38 cellular contexts compared by ENCODE assay signal in the genomic region with DNA sequence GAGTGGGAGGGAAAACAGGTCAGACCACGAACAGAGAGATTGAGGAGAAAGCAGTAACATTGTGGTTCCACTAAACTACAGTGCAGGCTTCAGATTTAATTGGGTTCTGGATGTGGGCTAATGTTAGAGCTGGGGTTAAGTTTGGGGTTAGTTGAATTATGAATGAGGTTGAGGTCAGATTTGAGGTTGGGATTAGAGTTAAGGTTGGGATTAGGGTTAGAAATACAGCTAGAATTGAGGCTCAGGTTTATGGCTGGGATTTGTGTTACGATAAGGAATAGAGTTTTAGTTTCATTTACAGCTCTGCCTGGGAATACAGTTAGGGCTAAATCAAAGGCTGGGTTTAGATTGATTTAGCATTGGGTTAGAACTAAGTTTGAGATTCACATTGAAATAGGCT. TPM values are rescaled to one million over a fixed set of nuclear protein-coding genes. Genes with fewer than 3 reads are reported as not detected.
"Had no signal": no experiment of that assay in that cellular context is flagged by ENCODE, and none has a peak within 500 bp of the region (broad histone marks: within the 10 kb centered on the region; RNA-seq: fewer than 3 reads in every experiment).

No MANE protein-coding gene starts in this region.

- FAIRE-seq: astrocyte, TTC549 had no signal

- H3K27me3 ChIP-seq: adrenal gland, body of pancreas, brain microvascular endothelial cell, breast epithelium had no signal

- H3K4me1 Mint-ChIP-seq: activated B cell treated with CpG ODN at 0.5 μM for 24 hours had no signal

- H3K9me3 Mint-ChIP-seq: activated B cell treated with CpG ODN at 0.5 μM for 24 hours; activated CD4-positive, alpha-beta memory T cell treated with anti-CD3 and anti-CD28 coated beads for 36 hours; activated CD4-positive, alpha-beta T cell treated with anti-CD3 and anti-CD28 coated beads, Interleukin-2, amount 10 ng/mL, durations not matched to agents 24 days and 14 days; activated CD8-positive, alpha-beta T cell treated with anti-CD3 and anti-CD28 coated beads for 36 hours; activated naive CD4-positive, alpha-beta T cell treated with anti-CD3 and anti-CD28 coated beads for 36 hours; activated naive CD4-positive, alpha-beta T cell treated with anti-CD3 and anti-CD28 coated beads, Interleukin-2, amount 50 U/mL, for 72 hours; activated naive CD8-positive, alpha-beta T cell treated with anti-CD3 and anti-CD28 coated beads for 36 hours; activated T-cell treated with anti-CD3 and anti-CD28 coated beads, Interleukin-2, amount 50 U/mL, for 4 hours; activated T-cell treated with anti-CD3 and anti-CD28 coated beads, Interleukin-2, amount 50 U/mL, for 72 hours; activated T-helper 1 cell treated with anti-CD3 and anti-CD28 coated beads, Interleukin-12 subunit alpha, Interleukin-12 subunit beta, Interleukin-2, Interleukin-4 antibody, amounts not matched to agents 30 ng/mL and 10 ng/mL and 1 ng/mL, durations not matched to agents 14 hours and 24 hours and 36 hours; activated T-helper 2 cell treated with anti-CD3 and anti-CD28 coated beads, Interferon-gamma antibody, Interleukin-2, Interleukin-4, amounts not matched to agents 10 μg/mL and 5 μg/mL and 100 μg/mL, durations not matched to agents 14 hours and 24 hours and 36 hours; T-cell had no signal

- DNase-seq: activated B cell treated with CpG ODN at 0.5 μM for 24 hours; activated CD4-positive, alpha-beta memory T cell treated with anti-CD3 and anti-CD28 coated beads for 36 hours; activated CD4-positive, alpha-beta T cell treated with anti-CD3 and anti-CD28 coated beads for 4 hours; activated CD4-positive, alpha-beta T cell treated with anti-CD3 and anti-CD28 coated beads, Interleukin-2, amount 10 ng/mL, durations not matched to agents 24 days and 14 days; activated CD4-positive, alpha-beta T cell treated with anti-CD3 and anti-CD28 coated beads, Interleukin-2, amount 50 U/mL, for 1 hour; activated CD4-positive, alpha-beta T cell treated with anti-CD3 and anti-CD28 coated beads, Interleukin-2, amount 50 U/mL, for 4 hours; activated CD4-positive, CD25-positive, alpha-beta regulatory T cell treated with anti-CD3 and anti-CD28 coated beads, Interleukin-2, amount 50 U/mL, for 72 hours; activated CD8-positive, alpha-beta memory T cell treated with anti-CD3 and anti-CD28 coated beads, Interleukin-2, amount 50 U/mL, for 4 hours; activated CD8-positive, alpha-beta T cell treated with anti-CD3 and anti-CD28 coated beads for 36 hours; activated effector memory CD4-positive, alpha-beta T cell treated with Interleukin-2 at 50 U/mL for 16 hours; activated gamma-delta T cell; activated naive CD4-positive, alpha-beta T cell treated with anti-CD3 and anti-CD28 coated beads for 36 hours; activated naive CD4-positive, alpha-beta T cell treated with anti-CD3 and anti-CD28 coated beads, Interleukin-2, amount 50 U/mL, for 16 hours; activated naive CD8-positive, alpha-beta T cell treated with anti-CD3 and anti-CD28 coated beads for 36 hours; activated T-cell treated with anti-CD3 and anti-CD28 coated beads for 4 hours; activated T-cell treated with anti-CD3 and anti-CD28 coated beads, Interleukin-2, amount 50 U/mL, for 1 hour; activated T-cell treated with anti-CD3 and anti-CD28 coated beads, Interleukin-2, amount 50 U/mL, for 4 hours; activated T-cell treated with anti-CD3 and anti-CD28 coated beads, Interleukin-2, amount 50 U/mL, for 72 hours; adrenal gland; amniotic stem cell; aorta; body of pancreas; brain microvascular endothelial cell; central memory CD4-positive, alpha-beta T cell; T-cell; T-helper 17 cell had no signal

- H3K36me3 Mint-ChIP-seq: activated CD4-positive, alpha-beta memory T cell treated with anti-CD3 and anti-CD28 coated beads for 36 hours; activated naive CD4-positive, alpha-beta T cell treated with anti-CD3 and anti-CD28 coated beads, Interleukin-2, amount 50 U/mL, for 72 hours; activated naive CD8-positive, alpha-beta T cell treated with anti-CD3 and anti-CD28 coated beads for 36 hours; T-cell had no signal

- H3K27me3 Mint-ChIP-seq: activated CD4-positive, alpha-beta memory T cell treated with anti-CD3 and anti-CD28 coated beads for 36 hours; activated CD8-positive, alpha-beta T cell treated with anti-CD3 and anti-CD28 coated beads for 36 hours had no signal

- H3K4me3 ChIP-seq: adrenal gland, body of pancreas, breast epithelium had no signal

- ATAC-seq: activated CD8-positive, alpha-beta T cell treated with anti-CD3 and anti-CD28 coated beads for 36 hours; activated naive CD4-positive, alpha-beta T cell treated with anti-CD3 and anti-CD28 coated beads, Interleukin-2, amount 50 U/mL, for 72 hours; activated T-cell treated with anti-CD3 and anti-CD28 coated beads, Interleukin-2, amount 50 U/mL, for 4 hours; activated T-cell treated with anti-CD3 and anti-CD28 coated beads, Interleukin-2, amount 50 U/mL, for 72 hours; body of pancreas; T-cell; T-helper 17 cell had no signal

- H3K36me3 ChIP-seq: adrenal gland, brain microvascular endothelial cell, breast epithelium had no signal

- H3K27ac Mint-ChIP-seq: activated B cell treated with CpG ODN at 0.5 μM for 24 hours; activated CD4-positive, alpha-beta memory T cell treated with anti-CD3 and anti-CD28 coated beads for 36 hours; activated CD4-positive, alpha-beta T cell treated with anti-CD3 and anti-CD28 coated beads, Interleukin-2, amount 10 ng/mL, durations not matched to agents 24 days and 14 days; activated CD8-positive, alpha-beta T cell treated with anti-CD3 and anti-CD28 coated beads for 36 hours; activated naive CD4-positive, alpha-beta T cell treated with anti-CD3 and anti-CD28 coated beads for 36 hours; activated naive CD4-positive, alpha-beta T cell treated with anti-CD3 and anti-CD28 coated beads, Interleukin-2, amount 50 U/mL, for 72 hours; activated naive CD8-positive, alpha-beta T cell treated with anti-CD3 and anti-CD28 coated beads for 36 hours; activated T-cell treated with anti-CD3 and anti-CD28 coated beads, Interleukin-2, amount 50 U/mL, for 72 hours; activated T-helper 1 cell treated with anti-CD3 and anti-CD28 coated beads, Interleukin-12 subunit alpha, Interleukin-12 subunit beta, Interleukin-2, Interleukin-4 antibody, amounts not matched to agents 30 ng/mL and 10 ng/mL and 1 ng/mL, durations not matched to agents 14 hours and 24 hours and 36 hours; activated T-helper 2 cell treated with anti-CD3 and anti-CD28 coated beads, Interferon-gamma antibody, Interleukin-2, Interleukin-4, amounts not matched to agents 10 μg/mL and 5 μg/mL and 100 μg/mL, durations not matched to agents 14 hours and 24 hours and 36 hours; T-cell; T-helper 17 cell had no signal

- H3K27ac ChIP-seq: adrenal gland, body of pancreas, brain microvascular endothelial cell, breast epithelium, VCaP had no signal

- H3K4me3 Mint-ChIP-seq: activated B cell treated with CpG ODN at 0.5 μM for 24 hours; activated CD4-positive, alpha-beta memory T cell treated with anti-CD3 and anti-CD28 coated beads for 36 hours; activated CD4-positive, alpha-beta T cell treated with anti-CD3 and anti-CD28 coated beads, Interleukin-2, amount 10 ng/mL, durations not matched to agents 24 days and 14 days; activated CD8-positive, alpha-beta T cell treated with anti-CD3 and anti-CD28 coated beads for 36 hours; activated naive CD4-positive, alpha-beta T cell treated with anti-CD3 and anti-CD28 coated beads for 36 hours; activated naive CD8-positive, alpha-beta T cell treated with anti-CD3 and anti-CD28 coated beads for 36 hours; activated T-cell treated with anti-CD3 and anti-CD28 coated beads, Interleukin-2, amount 50 U/mL, for 4 hours; activated T-cell treated with anti-CD3 and anti-CD28 coated beads, Interleukin-2, amount 50 U/mL, for 72 hours; activated T-helper 1 cell treated with anti-CD3 and anti-CD28 coated beads, Interleukin-12 subunit alpha, Interleukin-12 subunit beta, Interleukin-2, Interleukin-4 antibody, amounts not matched to agents 30 ng/mL and 10 ng/mL and 1 ng/mL, durations not matched to agents 14 hours and 24 hours and 36 hours; T-cell; T-helper 17 cell had no signal

- H3K9me3 ChIP-seq: adrenal gland, body of pancreas, breast epithelium had no signal

- H3K4me1 ChIP-seq: adrenal gland had no signal

RNA-seq across cellular contexts. Expression of gene VSIG8, which starts 1.8 kb away (rescaled TPM):
- total RNA-seq: activated B cell treated with CpG ODN at 0.5 μM for 24 hours; activated CD4-positive, alpha-beta memory T cell treated with anti-CD3 and anti-CD28 coated beads for 36 hours; activated CD4-positive, alpha-beta T cell treated with anti-CD3 and anti-CD28 coated beads, Interleukin-2, amount 10 ng/mL, durations not matched to agents 24 days and 14 days; activated CD8-positive, alpha-beta memory T cell treated with anti-CD3 and anti-CD28 coated beads for 36 hours; activated CD8-positive, alpha-beta T cell treated with anti-CD3 and anti-CD28 coated beads for 36 hours; activated naive CD4-positive, alpha-beta T cell treated with anti-CD3 and anti-CD28 coated beads for 36 hours; activated naive CD8-positive, alpha-beta T cell treated with anti-CD3 and anti-CD28 coated beads for 36 hours; activated T-cell treated with anti-CD3 and anti-CD28 coated beads, Interleukin-2, amount 50 U/mL, for 4 hours; activated T-cell treated with anti-CD3 and anti-CD28 coated beads, Interleukin-2, amount 50 U/mL, for 72 hours; activated T-helper 1 cell treated with anti-CD3 and anti-CD28 coated beads, Interleukin-12 subunit alpha, Interleukin-12 subunit beta, Interleukin-2, Interleukin-4 antibody, amounts not matched to agents 30 ng/mL and 10 ng/mL and 1 ng/mL, durations not matched to agents 14 hours and 24 hours and 36 hours; activated T-helper 2 cell treated with anti-CD3 and anti-CD28 coated beads, Interferon-gamma antibody, Interleukin-2, Interleukin-4, amounts not matched to agents 10 μg/mL and 5 μg/mL and 100 μg/mL, durations not matched to agents 14 hours and 24 hours and 36 hours; astrocyte; body of pancreas; cardiac septum; T-cell; T-helper 1 cell treated with Interleukin-12 subunit alpha and Interleukin-12 subunit beta and Interleukin-4 antibody, amounts not matched to agents 30 ng/mL and 1 ng/mL, for 36 hours; T-helper 17 cell; T-helper 2 cell treated with Interferon-gamma antibody and Interleukin-4, amounts not matched to agents 100 ng/mL and 5 ng/mL, for 36 hours had no signal

RNA-seq across cellular contexts. Expression of gene CFAP45, which starts 35.7 kb away (rescaled TPM):
- total RNA-seq: body of pancreas had no signal

RNA-seq across cellular contexts. Expression of gene SLAMF8, which starts 37.6 kb away (rescaled TPM):
- total RNA-seq: cerebellum had no signal
